In the genomic region with DNA sequence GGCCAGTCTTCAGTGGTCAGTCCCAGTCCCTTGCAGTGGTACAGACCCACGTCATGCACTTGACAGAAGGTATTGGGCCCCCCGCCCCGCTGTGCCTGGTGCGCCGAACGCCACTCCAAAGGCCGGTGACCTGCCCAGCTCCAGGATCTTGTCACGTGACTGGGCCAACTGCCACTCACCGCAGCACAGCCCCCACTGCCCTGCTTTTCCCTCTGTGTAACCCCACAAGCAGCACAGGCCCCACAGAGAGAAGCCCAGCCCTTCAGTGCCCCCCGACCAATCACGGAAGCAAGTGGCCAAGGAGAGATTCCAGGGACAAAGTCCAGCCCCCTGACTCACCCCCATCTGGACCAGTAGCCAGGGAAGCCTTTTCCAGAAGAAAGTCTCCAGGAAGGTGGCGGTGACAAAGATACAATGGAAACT, we compare ENCODE assay signal across 8 cellular contexts. TPM values are rescaled to one million over a fixed set of nuclear protein-coding genes. Genes with fewer than 3 reads are reported as not detected.
DNase-seq lines count a peak whose midpoint lies in the region; TF ChIP-seq lines count a peak whose summit lies in the region.

No MANE protein-coding gene starts in this region.

- peak overlapping the region; percentile 80 for H3K4me3 Mint-ChIP-seq in activated CD4-positive, alpha-beta T cell treated with anti-CD3 and anti-CD28 coated beads, Interleukin-2, amount 10 ng/mL, durations not matched to agents 7 days and 5 days
- no peak overlapping the region for H3K4me3 Mint-ChIP-seq in mesothelial cell of epicardium

- H2AFZ ChIP-seq in hepatocyte, result no peak overlapping the region

- H4K20me1 ChIP-seq in hepatocyte (ENCODE audit: insufficient read depth, poor library complexity, severe bottlenecking), result no peaks in the 10 kb centered on the region

- peak overlapping the region; percentile 94 for H3K27ac Mint-ChIP-seq in activated CD4-positive, alpha-beta T cell treated with anti-CD3 and anti-CD28 coated beads, Interleukin-2, amount 10 ng/mL, durations not matched to agents 7 days and 5 days
- no peak overlapping the region for H3K27ac Mint-ChIP-seq in mesothelial cell of epicardium

- H3K4me1 ChIP-seq in hepatocyte (ENCODE audit: insufficient read depth), result peaks cover 18% of the 10 kb centered on the region
- peaks cover 2 to 66% (median 48%) of the 10 kb centered on the region in 5 donors for H3K4me1 ChIP-seq in subcutaneous abdominal adipose tissue (ENCODE audit: control insufficient read depth in 5 of 5, insufficient read depth in 5 of 5, low read length in 5 of 5)
- H3K4me1 ChIP-seq in HAP-1, result no peaks in the 10 kb centered on the region

- no peaks in the 10 kb centered on the region for H3K9me3 ChIP-seq in hepatocyte (ENCODE audit: low read depth)
- H3K9me3 ChIP-seq in subcutaneous abdominal adipose tissue (ENCODE audit: control insufficient read depth in 5 of 5, low read length in 5 of 5), result no peaks in the 10 kb centered on the region
- no peaks in the 10 kb centered on the region for H3K9me3 ChIP-seq in HAP-1

- peak overlapping the region in 2 of 5 donors; percentile 40 to 43 for H3K9ac ChIP-seq in subcutaneous abdominal adipose tissue (ENCODE audit: low read length in 5 of 5)

- peaks cover 18% of the 10 kb centered on the region for H3K36me3 Mint-ChIP-seq in activated CD4-positive, alpha-beta T cell treated with anti-CD3 and anti-CD28 coated beads, Interleukin-2, amount 10 ng/mL, durations not matched to agents 7 days and 5 days (ENCODE audit: low read depth)
- no peaks in the 10 kb centered on the region for H3K36me3 Mint-ChIP-seq in mesothelial cell of epicardium

- H3K79me2 ChIP-seq in hepatocyte, result no peaks in the 10 kb centered on the region

- H3K27me3 ChIP-seq in hepatocyte, result no peaks in the 10 kb centered on the region
- peaks cover 0 to 5% (median 0%) of the 10 kb centered on the region in 5 donors for H3K27me3 ChIP-seq in subcutaneous abdominal adipose tissue (ENCODE audit: control insufficient read depth in 5 of 5, insufficient read depth in 4 of 5, low read length in 5 of 5)
- H3K27me3 ChIP-seq in HAP-1 (ENCODE audit: low read depth), result no peaks in the 10 kb centered on the region

- H3K36me3 ChIP-seq in hepatocyte (replicated peaks; ENCODE audit: insufficient read depth, low read depth) (no peaks in the 10 kb centered on the region), subcutaneous abdominal adipose tissue (ENCODE audit: control insufficient read depth in 5 of 5, insufficient read depth in 5 of 5, low read length in 5 of 5) (no peaks in the 10 kb centered on the region), HAP-1 (replicated peaks) (no peaks in the 10 kb centered on the region)

- H3K27me3 Mint-ChIP-seq in activated CD4-positive, alpha-beta T cell treated with anti-CD3 and anti-CD28 coated beads, Interleukin-2, amount 10 ng/mL, durations not matched to agents 7 days and 5 days, result no peaks in the 10 kb centered on the region
- no peaks in the 10 kb centered on the region for H3K27me3 Mint-ChIP-seq in mesothelial cell of epicardium (ENCODE audit: low read depth)

- peak overlapping the region; percentile 87 for H3K27ac ChIP-seq in hepatocyte
- H3K27ac ChIP-seq in subcutaneous abdominal adipose tissue (ENCODE audit: low read depth, low read length), result no peak overlapping the region

- H3K4me1 Mint-ChIP-seq in activated CD4-positive, alpha-beta T cell treated with anti-CD3 and anti-CD28 coated beads, Interleukin-2, amount 10 ng/mL, durations not matched to agents 7 days and 5 days, result peaks cover 73% of the 10 kb centered on the region
- H3K4me1 Mint-ChIP-seq in mesothelial cell of epicardium, result peaks cover 18% of the 10 kb centered on the region

- no peaks in the 10 kb centered on the region for H3K9me3 Mint-ChIP-seq in activated CD4-positive, alpha-beta T cell treated with anti-CD3 and anti-CD28 coated beads, Interleukin-2, amount 10 ng/mL, durations not matched to agents 7 days and 5 days
- H3K9me3 Mint-ChIP-seq in mesothelial cell of epicardium, result no peaks in the 10 kb centered on the region

- WGBS in hepatocyte (ENCODE audit: low lambda C conversion rate, missing lambda C conversion rate), result 63% methylated on average over 12 of the region's 12 CpGs

- CTCF ChIA-PET in activated CD4-positive, alpha-beta T cell treated with anti-CD3 and anti-CD28 coated beads, Interleukin-2, amount 10 ng/mL, durations not matched to agents 7 days and 5 days (lab: Charles Lee), result interaction anchor here (0.9 to 4.0 kb wide), 5 partner anchors 10 to 90 kb away, joined by 3 to 22 read pairs (median 9); no protein-coding TSS in a partner anchor

- DNase-seq in activated CD4-positive, CD25-positive, alpha-beta regulatory T cell treated with anti-CD3 and anti-CD28 coated beads, Interleukin-2, amount 50 U/mL, for 72 hours, result peak; percentile 44
- no peak for DNase-seq in activated CD4-positive, CD25-positive, alpha-beta regulatory T cell (lab: John Stamatoyannopoulos, UW)
- peak; percentile 31 for DNase-seq in activated CD4-positive, alpha-beta T cell treated with anti-CD3 and anti-CD28 coated beads, Interleukin-2, amount 10 ng/mL, durations not matched to agents 7 days and 5 days
- DNase-seq in hepatocyte (ENCODE audit: low spot score) (peak; percentile 82), HAP-1 (ENCODE audit: low spot score in 2 of 2) (no peak), mesothelial cell of epicardium (ENCODE audit: low spot score in 2 of 2, unreplicated experiment in 2 of 2) (no peak), pons (ENCODE audit: low spot score) (no peak)

- in situ Hi-C loops in HAP-1 (cut with MboI; ENCODE audit: low sequenced_read_pairs), result no loop called here

- POLR2A ChIA-PET in activated CD4-positive, alpha-beta T cell treated with anti-CD3 and anti-CD28 coated beads, Interleukin-2, amount 10 ng/mL, durations not matched to agents 7 days and 5 days (lab: Charles Lee), result interaction anchor here (1.2 kb wide), 1 partner anchor 9 kb away, joined by 6 read pairs; no protein-coding TSS in a partner anchor

- H3K4me2 ChIP-seq in hepatocyte, result no peak overlapping the region

- H3K9me2 ChIP-seq in hepatocyte (replicated peaks; ENCODE audit: insufficient read depth), result no peaks in the 10 kb centered on the region

- no peak overlapping the region for H3K4me3 ChIP-seq in hepatocyte
- peak overlapping the region in 4 of 5 donors; percentile 6 to 47 (median 32) for H3K4me3 ChIP-seq in subcutaneous abdominal adipose tissue (ENCODE audit: low read depth in 1 of 5, low read length in 5 of 5)
- no peak overlapping the region for H3K4me3 ChIP-seq in HAP-1

- TF ChIP-seq CTCF in hepatocyte (IDR thresholded peaks at IDR 0.05; ENCODE audit: poor library complexity) (no peak), mesothelial cell of epicardium (IDR thresholded peaks at IDR 0.05; ENCODE audit: unreplicated experiment) (no peak)

RNA-seq across cellular contexts. Expression of a gene that starts 0.5 kb away (rescaled TPM):
- total RNA-seq in activated CD4-positive, alpha-beta T cell treated with anti-CD3 and anti-CD28 coated beads, Interleukin-2, amount 10 ng/mL, durations not matched to agents 7 days and 5 days, result 10 to 100 TPM; 44.2 to 46.6 TPM
- total RNA-seq in hepatocyte (0.24 and 0.83 TPM in 2 replicates), mesothelial cell of epicardium (1.0 to 1.6 TPM (median 1.1 TPM) in 3 replicates)
- polyA plus RNA-seq in hepatocyte, result 0.23 and 0.41 TPM in 2 replicates

RNA-seq across cellular contexts. Expression of a gene that starts 43.8 kb away (rescaled TPM):
- 10 to 100 TPM; 53.0 to 56.6 TPM for total RNA-seq in activated CD4-positive, alpha-beta T cell treated with anti-CD3 and anti-CD28 coated beads, Interleukin-2, amount 10 ng/mL, durations not matched to agents 7 days and 5 days
- total RNA-seq in hepatocyte (13.6 and 15.7 TPM in 2 replicates), mesothelial cell of epicardium (31.5 to 33.9 TPM (median 32.3 TPM) in 3 replicates)
- 15.0 and 17.1 TPM in 2 replicates for polyA plus RNA-seq in hepatocyte

Comparison
In these comparisons a context has a peak if more than half of its experiments do, and no peak if none do; other contexts are left out.
1. DNase-seq: peak in activated CD4-positive, CD25-positive, alpha-beta regulatory T cell treated with anti-CD3 and anti-CD28 coated beads, Interleukin-2, amount 50 U/mL, for 72 hours (single experiment), activated CD4-positive, alpha-beta T cell treated with anti-CD3 and anti-CD28 coated beads, Interleukin-2, amount 10 ng/mL, durations not matched to agents 7 days and 5 days (single experiment) and hepatocyte (single experiment); none in activated CD4-positive, CD25-positive, alpha-beta regulatory T cell (0 of 4), HAP-1 (0 of 2), mesothelial cell of epicardium (0 of 2) and pons (single experiment).
2. H3K4me3 ChIP-seq: peak in subcutaneous abdominal adipose tissue (4 of 5); none in hepatocyte (single experiment) and HAP-1 (single experiment).
3. RNA of a gene that starts 0.5 kb away (total RNA-seq): 44.2 to 46.6 TPM in activated CD4-positive, alpha-beta T cell treated with anti-CD3 and anti-CD28 coated beads, Interleukin-2, amount 10 ng/mL, durations not matched to agents 7 days and 5 days; 1.0 to 1.6 TPM in mesothelial cell of epicardium and 0.24 to 0.83 TPM in hepatocyte; every median in the first group is over 10 times any median in the second.